Comparison of ENCODE assay signal across 14 cellular contexts in the genomic region with DNA sequence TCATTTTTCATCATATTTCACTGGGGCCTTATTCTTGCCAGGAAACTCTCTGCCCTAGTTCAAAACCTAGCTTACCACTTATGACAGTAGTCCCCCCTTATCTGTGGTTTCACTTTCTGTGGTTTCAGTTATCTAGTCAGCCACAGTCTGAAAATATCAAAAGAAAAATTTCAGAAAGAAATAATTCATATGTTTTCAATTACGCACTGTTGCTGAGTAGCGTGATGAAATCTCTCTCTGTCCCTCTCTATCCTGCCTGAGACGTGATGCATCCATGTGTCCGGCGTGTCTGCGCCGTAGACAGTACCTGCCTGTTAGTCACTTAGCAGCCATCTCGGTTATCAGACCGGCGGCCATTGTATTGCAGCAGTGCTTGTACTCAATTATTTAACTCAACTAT.
DNase-seq lines count a peak whose midpoint lies in the region; ATAC-seq and TF ChIP-seq lines count a peak whose summit lies in the region.
"Had no signal": no experiment of that assay in that cellular context is flagged by ENCODE, and none has a peak within 500 bp of the region (broad histone marks: within the 10 kb centered on the region; RNA-seq: fewer than 3 reads in every experiment).

No MANE protein-coding gene starts in this region.

- H3K27ac Mint-ChIP-seq in type B pancreatic cell = no peak overlapping the region
- H3K27ac Mint-ChIP-seq: activated B cell treated with CpG ODN at 0.5 μM for 24 hours; activated naive CD4-positive, alpha-beta T cell treated with anti-CD3 and anti-CD28 coated beads, Interleukin-2, amount 50 U/mL, for 24 hours had no signal

- POLR2A ChIA-PET in PC-3 (lab: Charles Lee; ENCODE audit: unreplicated experiment) = no interaction called here

- BruUV-seq in PC-3 (replicated peaks; lab: Mats Ljungman, UMichigan) = no TSS peak

- WGBS in heart right ventricle, 2 donors = 81% methylated on average over 10 of the region's 10 CpGs

- H3K27me3 ChIP-seq in heart right ventricle (no peaks in the 10 kb centered on the region), PC-3 (ENCODE audit: low read length) (peaks cover 18% of the 10 kb centered on the region)
- H3K27me3 ChIP-seq: ovary had no signal

- DNase-seq in AG10803 (ENCODE audit: low read depth) (peak; percentile 18), heart right ventricle (no peak), type B pancreatic cell (ENCODE audit: extremely low spot score, unreplicated experiment) (no peak), posterior cingulate gyrus (no peak), PC-3 (no peak)
- DNase-seq: activated B cell treated with CpG ODN at 0.5 μM for 24 hours, islet precursor cell, NCI-H1436 treated with DMSO at 0.1 percent for 48 hours, NCI-H446 treated with DMSO at 0.1 percent for 48 hours, ovary had no signal

- H3K27ac ChIP-seq in heart right ventricle (peak overlapping the region in 6 of 10 donors; percentile 3 to 84 (median 34)), PC-3 (ENCODE audit: low read length) (no peak overlapping the region)
- H3K27ac ChIP-seq: ovary had no signal

- H3K9ac ChIP-seq in PC-3 (ENCODE audit: low read length) = no peak overlapping the region

- H2AFZ ChIP-seq in PC-3 (ENCODE audit: low read length) = no peak overlapping the region

- CTCF ChIA-PET in PC-3 (lab: Charles Lee) = no interaction called here

- ATAC-seq in GM19035 (IDR thresholded peaks at IDR 0.05; ENCODE audit: unreplicated experiment) = peak; percentile 56
- peak; percentile 74; the same call in 2 of the 3 replicates for ATAC-seq in SK-N-SH treated with all-trans-retinoic acid at 6 μM for 48 hours
- ATAC-seq in heart right ventricle = peak in 2 of 8 donors; percentile 16 to 37
- ATAC-seq in GM21619 (IDR thresholded peaks at IDR 0.05; ENCODE audit: unreplicated experiment) = no peak
- no peak for ATAC-seq in PC-3

- no peaks in the 10 kb centered on the region for H3K79me2 ChIP-seq in PC-3 (ENCODE audit: low read length)

- H3K4me1 ChIP-seq in heart right ventricle (peaks cover 0 to 41% (median 0%) of the 10 kb centered on the region in 9 donors), PC-3 (ENCODE audit: insufficient read depth, low read length) (no peaks in the 10 kb centered on the region)

- H4K20me1 ChIP-seq in PC-3 (ENCODE audit: low read length) = no peaks in the 10 kb centered on the region

- TF ChIP-seq CTCF in AG10803 (conservative IDR thresholded peaks at IDR 0.05; ENCODE audit: low read length) (no peak), heart right ventricle (IDR thresholded peaks at IDR 0.05) (no peak), type B pancreatic cell (conservative IDR thresholded peaks at IDR 0.05) (no peak), PC-3 (conservative IDR thresholded peaks at IDR 0.05; ENCODE audit: low read depth, low read length) (no peak)

- H3K9me3 ChIP-seq in heart right ventricle = no peaks in the 10 kb centered on the region
- no peaks in the 10 kb centered on the region for H3K9me3 ChIP-seq in PC-3 (ENCODE audit: low read length)
- H3K9me3 ChIP-seq: ovary had no signal

- no peak overlapping the region for H3K4me3 ChIP-seq in AG10803 (ENCODE audit: low read length)
- no peak overlapping the region for H3K4me3 ChIP-seq in heart right ventricle
- no peak overlapping the region for H3K4me3 ChIP-seq in PC-3 (ENCODE audit: low read length)
- H3K4me3 ChIP-seq: ovary had no signal

- H3K4me1 Mint-ChIP-seq in type B pancreatic cell (ENCODE audit: unreplicated experiment) = no peaks in the 10 kb centered on the region
- H3K4me1 Mint-ChIP-seq: activated B cell treated with CpG ODN at 0.5 μM for 24 hours; activated naive CD4-positive, alpha-beta T cell treated with anti-CD3 and anti-CD28 coated beads, Interleukin-2, amount 50 U/mL, for 24 hours had no signal

- H3K36me3 Mint-ChIP-seq in type B pancreatic cell = no peaks in the 10 kb centered on the region
- H3K36me3 Mint-ChIP-seq: activated naive CD4-positive, alpha-beta T cell treated with anti-CD3 and anti-CD28 coated beads, Interleukin-2, amount 50 U/mL, for 24 hours had no signal

- no peaks in the 10 kb centered on the region for H3F3A ChIP-seq in PC-3 (ENCODE audit: low read length, unreplicated experiment)

- no peak overlapping the region for H3K4me2 ChIP-seq in PC-3 (ENCODE audit: low read length)

- H3K36me3 ChIP-seq in heart right ventricle (no peaks in the 10 kb centered on the region), PC-3 (ENCODE audit: low read depth, low read length) (no peaks in the 10 kb centered on the region)
- H3K36me3 ChIP-seq: ovary had no signal

- no peaks in the 10 kb centered on the region for H3K9me3 Mint-ChIP-seq in type B pancreatic cell
- H3K9me3 Mint-ChIP-seq: activated B cell treated with CpG ODN at 0.5 μM for 24 hours; activated naive CD4-positive, alpha-beta T cell treated with anti-CD3 and anti-CD28 coated beads, Interleukin-2, amount 50 U/mL, for 24 hours had no signal

- no peak overlapping the region for H3K4me3 Mint-ChIP-seq in type B pancreatic cell
- H3K4me3 Mint-ChIP-seq: activated B cell treated with CpG ODN at 0.5 μM for 24 hours; activated naive CD4-positive, alpha-beta T cell treated with anti-CD3 and anti-CD28 coated beads, Interleukin-2, amount 50 U/mL, for 24 hours had no signal

- no peaks in the 10 kb centered on the region for H3K27me3 Mint-ChIP-seq in type B pancreatic cell
- H3K27me3 Mint-ChIP-seq: activated B cell treated with CpG ODN at 0.5 μM for 24 hours had no signal

- no peaks in the 10 kb centered on the region for H3K9me2 ChIP-seq in PC-3 (replicated peaks; ENCODE audit: low read length)

- intact Hi-C loops in heart right ventricle (cut with DNase I) (loop anchor here in 1 of 10 donors (5.0 kb wide), 1 partner anchor 121 kb away; no protein-coding TSS in a partner anchor), posterior cingulate gyrus (cut with DNase I) (no loop called here), PC-3 (cut with micrococcal nuclease) (no loop called here)

TF ChIP-seq in SK-N-SH treated with all-trans-retinoic acid at 6 μM for 48 hours, 23 proteins besides CTCF, POLR2A, EP300 and RAD21:
- TF ChIP-seq GLIS3 (CRISPR knock-in tag; IDR thresholded peaks at IDR 0.05) (no peak), TCF4 (CRISPR knock-in tag; IDR thresholded peaks at IDR 0.05; ENCODE audit: borderline replicate concordance) (peak; percentile 76)

Comparison
In these comparisons a context has a peak if more than half of its experiments do, and no peak if none do; other contexts are left out.
1. ATAC-seq: peak in GM19035 (single experiment) and SK-N-SH treated with all-trans-retinoic acid at 6 μM for 48 hours (single experiment); none in GM21619 (single experiment) and PC-3 (single experiment).